In the genomic region with DNA sequence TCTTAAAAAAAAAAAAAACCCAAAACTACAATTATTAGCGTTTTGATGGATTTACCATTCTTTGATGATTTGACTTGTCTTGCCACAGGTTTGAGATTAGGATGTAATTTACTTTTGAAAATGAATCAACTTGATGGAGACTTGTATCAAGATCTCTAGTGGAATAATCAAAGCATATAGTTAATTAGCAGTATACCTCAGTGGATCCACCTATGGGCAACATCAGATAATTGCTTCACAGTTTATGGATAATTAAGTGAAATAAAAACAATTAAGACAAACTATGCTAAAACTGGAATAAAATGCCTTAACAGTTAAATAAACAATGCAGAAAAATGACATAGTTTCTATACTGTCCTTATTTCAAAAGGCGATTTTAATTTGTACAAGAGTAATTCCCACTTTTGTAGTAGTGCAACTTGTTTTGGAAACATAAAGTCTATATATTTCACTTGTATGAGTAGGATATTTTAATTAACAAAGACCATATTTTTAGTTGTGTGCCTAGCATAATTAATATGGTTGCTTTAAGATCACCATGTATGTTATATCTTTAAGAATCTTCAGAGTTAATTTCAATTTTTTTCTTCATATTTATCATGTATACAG, we compare ENCODE assay signal across 8 cellular contexts. TPM values are rescaled to one million over a fixed set of nuclear protein-coding genes. Genes with fewer than 3 reads are reported as not detected.
DNase-seq lines count a peak whose midpoint lies in the region; ATAC-seq and TF ChIP-seq lines count a peak whose summit lies in the region.

No MANE protein-coding gene starts in this region.

- H3K4me3 Mint-ChIP-seq in CD4-positive, alpha-beta T cell, result peak overlapping the region; percentile 96
- H3K4me3 Mint-ChIP-seq in IgD-negative memory B cell, result peak overlapping the region; percentile 63 to 95 (median 67)

- POLR2A ChIA-PET in CD4-positive, alpha-beta T cell (lab: Charles Lee), result no interaction called here

- no peaks in the 10 kb centered on the region for H3K27me3 ChIP-seq in CD4-positive, alpha-beta T cell (ENCODE audit: control insufficient read depth, insufficient read depth, low read length)
- no peaks in the 10 kb centered on the region for H3K27me3 ChIP-seq in muscle layer of duodenum (ENCODE audit: low read depth, low read length)

- peaks cover 54% of the 10 kb centered on the region for H3K36me3 Mint-ChIP-seq in CD4-positive, alpha-beta T cell (ENCODE audit: low read depth)
- peaks cover 3% of the 10 kb centered on the region for H3K36me3 Mint-ChIP-seq in IgD-negative memory B cell

- ATAC-seq in CD4-positive, alpha-beta T cell (ENCODE audit: poor library complexity), result no peak
- ATAC-seq in HG03439 (IDR thresholded peaks at IDR 0.05; ENCODE audit: unreplicated experiment), result no peak

- H3K27ac ChIP-seq in CD4-positive, alpha-beta T cell (ENCODE audit: low read depth, low read length), result no peak overlapping the region
- no peak overlapping the region for H3K27ac ChIP-seq in muscle layer of duodenum (ENCODE audit: low read length)

- H3K4me1 Mint-ChIP-seq in CD4-positive, alpha-beta T cell (ENCODE audit: low read depth), result peaks cover 37% of the 10 kb centered on the region
- peaks cover 19 to 35% (median 21%) of the 10 kb centered on the region in 3 donors for H3K4me1 Mint-ChIP-seq in IgD-negative memory B cell

- H3K36me3 ChIP-seq in muscle layer of duodenum (ENCODE audit: control insufficient read depth in 1 of 2, insufficient read depth in 2 of 2, low read length in 2 of 2), result peaks cover 13 to 14% of the 10 kb centered on the region in 2 donors

- TF ChIP-seq CTCF in CD4-positive, alpha-beta T cell (IDR thresholded peaks at IDR 0.05), result peak; percentile 78

- CTCF ChIA-PET in CD4-positive, alpha-beta T cell (lab: Charles Lee), result interaction anchor here (0.9 kb wide), 1 partner anchor 16 kb away, joined by 3 read pairs; no protein-coding TSS in a partner anchor

- peak overlapping the region; percentile 87 for H3K27ac Mint-ChIP-seq in CD4-positive, alpha-beta T cell
- peak overlapping the region in 2 of 3 donors; percentile 76 to 100 for H3K27ac Mint-ChIP-seq in IgD-negative memory B cell

- no peak for DNase-seq in CD4-positive, alpha-beta T cell
- DNase-seq in astrocyte of the hippocampus (ENCODE audit: low read depth, low spot score), result peak; percentile 29
- DNase-seq in dedifferentiated amniotic fluid mesenchymal stem cell (ENCODE audit: extremely low spot score), result no peak
- no peak for DNase-seq in activated effector memory CD4-positive, alpha-beta T cell treated with anti-CD3 and anti-CD28 coated beads, Interleukin-2, amount 50 U/mL, for 16 hours
- no peak for DNase-seq in SK-N-DZ (ENCODE audit: low spot score)

- H3K4me3 ChIP-seq in muscle layer of duodenum (ENCODE audit: low read depth in 1 of 2, low read length in 2 of 2), result peak overlapping the region; percentile 79 to 87

- peaks cover 0 to 35% of the 10 kb centered on the region in 2 donors for H3K4me1 ChIP-seq in muscle layer of duodenum (ENCODE audit: control insufficient read depth in 1 of 2, insufficient read depth in 2 of 2, low read length in 2 of 2)

- H3K9me3 ChIP-seq in CD4-positive, alpha-beta T cell (ENCODE audit: control insufficient read depth, low read length), result no peaks in the 10 kb centered on the region
- H3K9me3 ChIP-seq in muscle layer of duodenum (ENCODE audit: control insufficient read depth in 1 of 2, low read length in 2 of 2), result no peaks in the 10 kb centered on the region

- intact Hi-C loops in CD4-positive, alpha-beta T cell (cut with DNase I, micrococcal nuclease), result loop anchor here (1.0 to 5.0 kb wide), 3 partner anchors 134 to 1349 kb away; no protein-coding TSS in a partner anchor

- H3K9me3 Mint-ChIP-seq in CD4-positive, alpha-beta T cell, result no peaks in the 10 kb centered on the region
- no peaks in the 10 kb centered on the region for H3K9me3 Mint-ChIP-seq in IgD-negative memory B cell

- no peaks in the 10 kb centered on the region for H3K27me3 Mint-ChIP-seq in CD4-positive, alpha-beta T cell
- no peaks in the 10 kb centered on the region for H3K27me3 Mint-ChIP-seq in IgD-negative memory B cell

RNA-seq across cellular contexts. Expression of a gene that starts 4.2 kb away (rescaled TPM):
- total RNA-seq in CD4-positive, alpha-beta T cell, result 10 to 100 TPM; 26.4 to 27.0 TPM
- polyA plus RNA-seq in IgD-negative memory B cell, result 1.5 TPM
- polyA plus RNA-seq in SK-N-DZ (2014; cell fraction: cytosol; rRNA removed), result 3.1 and 4.3 TPM in 2 replicates
- polyA plus RNA-seq in SK-N-DZ (2014; cell fraction: nucleus; rRNA removed), result 3.9 and 5.6 TPM in 2 replicates
